In genomic region chr5:6309949-6310348, GRCh38 we compare ENCODE assay signal across 33 cellular contexts.
"Had no signal": no experiment of that assay in that cellular context is flagged by ENCODE, and none has a peak within 500 bp of the region (broad histone marks: within the 10 kb centered on the region; RNA-seq: fewer than 3 reads in every experiment).

No MANE protein-coding gene starts in this region.

- H3K27ac ChIP-seq: adrenal gland, ascending aorta, body of pancreas, brain microvascular endothelial cell, breast epithelium, cardiac muscle cell had no signal

- ATAC-seq: activated naive CD4-positive, alpha-beta T cell treated with anti-CD3 and anti-CD28 coated beads, Interleukin-2, amount 50 U/mL, for 72 hours; activated naive CD8-positive, alpha-beta T cell treated with anti-CD3 and anti-CD28 coated beads, Interleukin-2, amount 50 U/mL, for 24 hours; activated T-cell treated with anti-CD3 and anti-CD28 coated beads, Interleukin-2, amount 50 U/mL, for 4 hours; activated T-cell treated with anti-CD3 and anti-CD28 coated beads, Interleukin-2, amount 50 U/mL, for 72 hours; activated T-helper 17 cell treated with anti-CD3 and anti-CD28 coated beads, Interleukin-2, amount 50 U/mL, for 72 hours; body of pancreas had no signal

- H3K4me3 ChIP-seq: adrenal gland, ascending aorta, body of pancreas, breast epithelium, cardiac muscle cell had no signal

- H3K9me3 ChIP-seq: adrenal gland, ascending aorta, body of pancreas, breast epithelium had no signal

- H3K4me1 ChIP-seq: adrenal gland, ascending aorta, breast epithelium had no signal

- DNase-seq: activated effector memory CD4-positive, alpha-beta T cell treated with anti-CD3 and anti-CD28 coated beads, Interleukin-2, amount 50 U/mL, for 16 hours; activated effector memory CD4-positive, alpha-beta T cell treated with Interleukin-2 at 50 U/mL for 16 hours; activated gamma-delta T cell; activated gamma-delta T cell treated with Interleukin-2 at 50 U/mL for 16 hours; activated naive CD4-positive, alpha-beta T cell; activated naive CD4-positive, alpha-beta T cell treated with anti-CD3 and anti-CD28 coated beads for 36 hours; activated naive CD4-positive, alpha-beta T cell treated with anti-CD3 and anti-CD28 coated beads, Interleukin-2, amount 10 ng/mL, durations not matched to agents 7 days and 5 days; activated naive CD4-positive, alpha-beta T cell treated with anti-CD3 and anti-CD28 coated beads, Interleukin-2, amount 50 U/mL, for 16 hours; activated naive CD4-positive, alpha-beta T cell treated with Interleukin-2 at 50 U/mL for 16 hours; activated naive CD8-positive, alpha-beta T cell treated with anti-CD3 and anti-CD28 coated beads for 36 hours; activated naive CD8-positive, alpha-beta T cell treated with anti-CD3 and anti-CD28 coated beads, Interleukin-2, amount 10 ng/mL, durations not matched to agents 7 days and 5 days; activated naive CD8-positive, alpha-beta T cell treated with anti-CD3 and anti-CD28 coated beads, Interleukin-2, amount 50 U/mL, for 24 hours; activated T-cell treated with anti-CD3 and anti-CD28 coated beads, Interleukin-2, amount 50 U/mL, for 24 hours; activated T-cell treated with anti-CD3 and anti-CD28 coated beads, Interleukin-2, amount 50 U/mL, for 4 hours; activated T-cell treated with anti-CD3 and anti-CD28 coated beads, Interleukin-2, amount 50 U/mL, for 48 hours; activated T-cell treated with anti-CD3 and anti-CD28 coated beads, Interleukin-2, amount 50 U/mL, for 72 hours; adrenal gland; amniotic stem cell; amygdala; anterior cingulate cortex; aorta; body of pancreas; brain microvascular endothelial cell; caudate nucleus; central memory CD4-positive, alpha-beta T cell; cerebellar nuclear complex had no signal

- H3K27me3 ChIP-seq: adrenal gland, ascending aorta, body of pancreas, brain microvascular endothelial cell, breast epithelium, cardiac muscle cell had no signal

- FAIRE-seq: astrocyte, bronchial epithelial cell had no signal

- H3K36me3 ChIP-seq: adrenal gland, ascending aorta, brain microvascular endothelial cell, breast epithelium, cardiac muscle cell had no signal
